In genomic region chr9:112086627-112087026, GRCh38 we compare ENCODE assay signal across 8 cellular contexts.
A peak's percentile ranks its signal among the peaks of the same experiment; 100 is the strongest.
DNase-seq lines count a peak whose midpoint lies in the region; ATAC-seq and TF ChIP-seq lines count a peak whose summit lies in the region.

No MANE protein-coding gene starts in this region.

- DNase-seq in SHP77 (lab: John Stamatoyannopoulos, UW) (peak; percentile 8 to 9), SHP77 treated with DMSO at 0.1 percent for 48 hours (lab: John Stamatoyannopoulos, UW) (no peak), NCI-H82 treated with DMSO at 0.1 percent for 48 hours (lab: John Stamatoyannopoulos, UW; ENCODE audit: unreplicated experiment) (peak; percentile 5), epithelial cell of esophagus (ENCODE audit: low read depth) (peak; percentile 52), stomach (no peak)
- no peak for DNase-seq in activated naive CD8-positive, alpha-beta T cell treated with anti-CD3 and anti-CD28 coated beads for 36 hours
- DNase-seq in central memory CD4-positive, alpha-beta T cell, result no peak

- no peaks in the 10 kb centered on the region for H3K9me3 Mint-ChIP-seq in activated naive CD8-positive, alpha-beta T cell treated with anti-CD3 and anti-CD28 coated beads for 36 hours

- no peak overlapping the region for H3K27ac ChIP-seq in stomach

- H3K9me3 ChIP-seq in stomach, result no peaks in the 10 kb centered on the region

- H3K4me1 Mint-ChIP-seq in activated naive CD8-positive, alpha-beta T cell treated with anti-CD3 and anti-CD28 coated beads for 36 hours, result peaks cover 5% of the 10 kb centered on the region

- no peak overlapping the region for H3K27ac Mint-ChIP-seq in activated naive CD8-positive, alpha-beta T cell treated with anti-CD3 and anti-CD28 coated beads for 36 hours

- no peak for ATAC-seq in HG03571 (IDR thresholded peaks at IDR 0.05; ENCODE audit: unreplicated experiment)

- H3K4me1 ChIP-seq in stomach, result peaks cover 0 to 4% (median under 1%) of the 10 kb centered on the region in 4 donors

- TF ChIP-seq EP300 in stomach (IDR thresholded peaks at IDR 0.05), result no peak

- no peaks in the 10 kb centered on the region for H3K27me3 ChIP-seq in stomach

- H3K36me3 ChIP-seq in stomach, result peaks cover 0 to 11% (median 0%) of the 10 kb centered on the region in 4 donors

- no peaks in the 10 kb centered on the region for H3K27me3 Mint-ChIP-seq in activated naive CD8-positive, alpha-beta T cell treated with anti-CD3 and anti-CD28 coated beads for 36 hours

- no peak for TF ChIP-seq POLR2A in stomach (IDR thresholded peaks at IDR 0.05)

- TF ChIP-seq CTCF in epithelial cell of esophagus (IDR thresholded peaks at IDR 0.05; ENCODE audit: insufficient read depth, low read depth, low read length, missing control alignments) (peak; percentile 61), stomach (IDR thresholded peaks at IDR 0.05) (peak in 4 of 7 experiments; percentile 31 to 41 (median 36))

- no peak overlapping the region for H3K4me3 ChIP-seq in epithelial cell of esophagus (ENCODE audit: low read length)
- H3K4me3 ChIP-seq in stomach, result no peak overlapping the region

- H3K4me3 Mint-ChIP-seq in activated naive CD8-positive, alpha-beta T cell treated with anti-CD3 and anti-CD28 coated beads for 36 hours, result no peak overlapping the region

- H3K36me3 Mint-ChIP-seq in activated naive CD8-positive, alpha-beta T cell treated with anti-CD3 and anti-CD28 coated beads for 36 hours, result peaks cover 3% of the 10 kb centered on the region

- intact Hi-C loops in stomach (cut with DNase I; ENCODE audit: low total_unique reads), result no loop called here

- 68 to 84% (median 73%) methylated on average over 2 of the region's 2 CpGs for WGBS in stomach, 5 donors

Comparison
In these comparisons a context has a peak if more than half of its experiments do, and no peak if none do; other contexts are left out.
1. DNase-seq: peak in SHP77 (2 of 2), NCI-H82 treated with DMSO at 0.1 percent for 48 hours (single experiment) and epithelial cell of esophagus (single experiment); none in SHP77 treated with DMSO at 0.1 percent for 48 hours (single experiment), stomach (single experiment), activated naive CD8-positive, alpha-beta T cell treated with anti-CD3 and anti-CD28 coated beads for 36 hours (single experiment) and central memory CD4-positive, alpha-beta T cell (single experiment).